8 cellular contexts compared by ENCODE assay signal in the genomic region with DNA sequence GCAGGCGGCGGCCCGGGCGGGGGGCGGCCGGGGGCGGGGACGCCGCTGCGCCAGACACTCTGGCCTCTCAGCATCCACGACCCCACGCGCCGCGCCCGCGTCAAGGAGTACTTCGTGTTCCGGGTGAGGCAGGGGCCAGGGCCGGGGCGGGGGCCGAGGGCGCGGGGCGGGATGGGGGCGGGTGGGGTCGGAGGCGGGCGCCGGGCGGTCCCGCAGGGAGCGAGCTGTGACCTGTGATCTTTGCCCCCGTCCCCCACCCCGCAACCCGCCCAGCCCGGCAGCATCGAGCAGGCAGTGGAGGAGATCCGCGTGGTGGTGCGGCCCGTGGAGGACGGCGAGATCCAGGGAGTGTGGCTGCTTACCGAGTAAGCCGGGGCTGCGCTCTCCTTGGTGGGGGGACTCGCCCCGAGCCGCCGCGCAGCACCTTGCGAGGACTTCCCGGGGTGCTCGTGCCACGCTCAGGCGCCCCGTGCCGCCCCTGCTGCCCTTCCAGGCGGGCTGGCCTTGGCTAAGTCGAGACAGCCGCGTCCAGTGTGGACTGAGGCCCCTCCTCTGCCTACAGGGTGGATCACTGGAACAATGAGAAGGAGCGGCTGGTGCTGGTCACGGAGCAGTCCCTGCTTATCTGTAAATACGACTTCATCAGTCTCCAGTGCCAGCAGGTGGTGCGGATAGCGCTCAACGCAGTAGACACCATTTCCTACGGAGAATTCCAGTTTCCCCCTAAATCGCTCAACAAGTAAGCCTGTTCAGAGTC. TPM values are rescaled to one million over a fixed set of nuclear protein-coding genes. Genes with fewer than 3 reads are reported as not detected.
DNase-seq lines count a peak whose midpoint lies in the region; ATAC-seq, FAIRE-seq and TF ChIP-seq lines count a peak whose summit lies in the region.

No MANE protein-coding gene starts in this region.

- peak; percentile 10 for ATAC-seq in activated CD4-positive, alpha-beta T cell treated with anti-CD3 and anti-CD28 coated beads for 36 hours
- ATAC-seq in HG03066 (IDR thresholded peaks at IDR 0.05; ENCODE audit: low read depth, unreplicated experiment): peak; percentile 6
- ATAC-seq in left colon: peak; percentile 68

- peak overlapping the region; percentile 89 for H3K4me3 Mint-ChIP-seq in activated CD4-positive, alpha-beta T cell treated with anti-CD3 and anti-CD28 coated beads for 36 hours
- peak overlapping the region; percentile 88 for H3K4me3 Mint-ChIP-seq in stimulated activated naive CD8-positive, alpha-beta T cell treated with anti-CD3 and anti-CD28 coated beads, Interleukin-15, Interleukin-2, amounts not matched to agents 100 ng/mL and 50 ng/mL, for 24 hours

- DNase-seq in activated CD4-positive, alpha-beta T cell treated with anti-CD3 and anti-CD28 coated beads for 36 hours: peak; percentile 46
- no peak for DNase-seq in activated CD4-positive, alpha-beta T cell treated with anti-CD3 and anti-CD28 coated beads for 1 hour
- DNase-seq in RWPE1 (ENCODE audit: low spot score) (peak; percentile 52), bronchial epithelial cell (ENCODE audit: low read depth) (peak; percentile 30), left colon (peak; percentile 69 to 72), superior temporal gyrus (ENCODE audit: extremely low spot score) (no peak)

- peak overlapping the region; percentile 93 for H3K4me3 ChIP-seq in bronchial epithelial cell (ENCODE audit: low read depth, low read length)

- H3K9me3 Mint-ChIP-seq in activated CD4-positive, alpha-beta T cell treated with anti-CD3 and anti-CD28 coated beads for 36 hours (ENCODE audit: low read depth): no peaks in the 10 kb centered on the region
- no peaks in the 10 kb centered on the region for H3K9me3 Mint-ChIP-seq in stimulated activated naive CD8-positive, alpha-beta T cell treated with anti-CD3 and anti-CD28 coated beads, Interleukin-15, Interleukin-2, amounts not matched to agents 100 ng/mL and 50 ng/mL, for 24 hours

- H3K36me3 ChIP-seq in bronchial epithelial cell (ENCODE audit: control insufficient read depth, insufficient read depth, low read length): peaks cover 5% of the 10 kb centered on the region

- no peak for FAIRE-seq in bronchial epithelial cell (lab: Jason Lieb, UNC)

- no peaks in the 10 kb centered on the region for H3K36me3 Mint-ChIP-seq in activated CD4-positive, alpha-beta T cell treated with anti-CD3 and anti-CD28 coated beads for 36 hours (ENCODE audit: low read depth)
- H3K36me3 Mint-ChIP-seq in stimulated activated naive CD8-positive, alpha-beta T cell treated with anti-CD3 and anti-CD28 coated beads, Interleukin-15, Interleukin-2, amounts not matched to agents 100 ng/mL and 50 ng/mL, for 24 hours (ENCODE audit: low read depth): peaks cover 4% of the 10 kb centered on the region

- TF ChIP-seq CTCF in RWPE1 (conservative IDR thresholded peaks at IDR 0.05; ENCODE audit: low read depth) (no peak), bronchial epithelial cell (IDR thresholded peaks at IDR 0.05; ENCODE audit: insufficient read depth, low read length, severe bottlenecking) (peak; percentile 9)

- H3K27ac ChIP-seq in RWPE1: peak overlapping the region; percentile 80

- CTCF ChIA-PET in activated CD4-positive, alpha-beta T cell treated with anti-CD3 and anti-CD28 coated beads for 36 hours (lab: Charles Lee): interaction anchor here (1.4 to 2.1 kb wide), 2 partner anchors 23 to 172 kb away, joined by 3 to 10 read pairs; no protein-coding TSS in a partner anchor
- CTCF ChIA-PET in RWPE1 (lab: Yijun Ruan, JAX): interaction anchor here (0.7 to 1.8 kb wide), 4 partner anchors 10 to 102 kb away, joined by 4 to 8 read pairs (median 5); no protein-coding TSS in a partner anchor

- no peak overlapping the region for H3K27ac Mint-ChIP-seq in activated CD4-positive, alpha-beta T cell treated with anti-CD3 and anti-CD28 coated beads for 36 hours
- H3K27ac Mint-ChIP-seq in stimulated activated naive CD8-positive, alpha-beta T cell treated with anti-CD3 and anti-CD28 coated beads, Interleukin-15, Interleukin-2, amounts not matched to agents 100 ng/mL and 50 ng/mL, for 24 hours: no peak overlapping the region

- no peaks in the 10 kb centered on the region for H3K27me3 ChIP-seq in bronchial epithelial cell (ENCODE audit: control insufficient read depth, insufficient read depth, low read length)

- POLR2A ChIA-PET in activated CD4-positive, alpha-beta T cell treated with anti-CD3 and anti-CD28 coated beads for 36 hours (lab: Charles Lee): no interaction called here
- POLR2A ChIA-PET in RWPE1 (lab: Yijun Ruan, JAX; ENCODE audit: low non-redundant PET): no interaction called here

- intact Hi-C loops in activated CD4-positive, alpha-beta T cell treated with anti-CD3 and anti-CD28 coated beads for 36 hours (cut with DNase I, micrococcal nuclease): loop anchor here in 1 of 2 experiments (10.0 kb wide), 1 partner anchor 1101 kb away; a partner anchor contains a TSS
- intact Hi-C loops in left colon (cut with DNase I, micrococcal nuclease): no loop called here

- H3K27me3 Mint-ChIP-seq in activated CD4-positive, alpha-beta T cell treated with anti-CD3 and anti-CD28 coated beads for 36 hours: no peaks in the 10 kb centered on the region
- H3K27me3 Mint-ChIP-seq in stimulated activated naive CD8-positive, alpha-beta T cell treated with anti-CD3 and anti-CD28 coated beads, Interleukin-15, Interleukin-2, amounts not matched to agents 100 ng/mL and 50 ng/mL, for 24 hours: no peaks in the 10 kb centered on the region

- H3K4me1 Mint-ChIP-seq in activated CD4-positive, alpha-beta T cell treated with anti-CD3 and anti-CD28 coated beads for 36 hours: peaks cover 27% of the 10 kb centered on the region
- H3K4me1 Mint-ChIP-seq in stimulated activated naive CD8-positive, alpha-beta T cell treated with anti-CD3 and anti-CD28 coated beads, Interleukin-15, Interleukin-2, amounts not matched to agents 100 ng/mL and 50 ng/mL, for 24 hours (ENCODE audit: low read depth): peaks cover 34% of the 10 kb centered on the region

RNA-seq across cellular contexts. Expression of a gene that starts 0.5 kb away (rescaled TPM):
- 1 to 10 TPM; 6.7 to 7.2 TPM for total RNA-seq in activated CD4-positive, alpha-beta T cell treated with anti-CD3 and anti-CD28 coated beads for 36 hours
- total RNA-seq in bronchial epithelial cell (31.5 and 33.4 TPM in 2 replicates), left colon (10 to 100 TPM; 88.5 to 93.9 TPM)

RNA-seq across cellular contexts. Expression of a gene that starts 14.0 kb away (rescaled TPM):
- total RNA-seq in activated CD4-positive, alpha-beta T cell treated with anti-CD3 and anti-CD28 coated beads for 36 hours: 1 to 10 TPM; 2.6 to 4.5 TPM
- 1.3 and 1.5 TPM in 2 replicates for total RNA-seq in bronchial epithelial cell
- total RNA-seq in left colon: 1 to 10 TPM; 6.3 to 8.2 TPM

RNA-seq across cellular contexts. Expression of a gene that starts 24.6 kb away (rescaled TPM):
- total RNA-seq in activated CD4-positive, alpha-beta T cell treated with anti-CD3 and anti-CD28 coated beads for 36 hours: 10 to 100 TPM; 26.3 to 28.9 TPM
- total RNA-seq in bronchial epithelial cell: 21.3 and 22.1 TPM in 2 replicates
- 10 to 100 TPM; 20.1 to 23.6 TPM for total RNA-seq in left colon

RNA-seq across cellular contexts. Expression of a gene that starts 27.0 kb away (rescaled TPM):
- under 1 TPM; 0.32 to 0.40 TPM for total RNA-seq in activated CD4-positive, alpha-beta T cell treated with anti-CD3 and anti-CD28 coated beads for 36 hours
- total RNA-seq in bronchial epithelial cell (under 0.01 and 0.13 TPM in 2 replicates), left colon (under 1 TPM; 0.11 to 0.70 TPM)

Comparison
In these comparisons a context has a peak if more than half of its experiments do, and no peak if none do; other contexts are left out.
1. DNase-seq: peak in activated CD4-positive, alpha-beta T cell treated with anti-CD3 and anti-CD28 coated beads for 36 hours (single experiment), RWPE1 (single experiment), bronchial epithelial cell (single experiment) and left colon (2 of 2); none in activated CD4-positive, alpha-beta T cell treated with anti-CD3 and anti-CD28 coated beads for 1 hour (single experiment) and superior temporal gyrus (single experiment).
2. ATAC-seq: peak in every context shown above with its lines; median percentile 68 in left colon; 10 in activated CD4-positive, alpha-beta T cell treated with anti-CD3 and anti-CD28 coated beads for 36 hours; 6 in HG03066.